ENCODE assay signal across 8 cellular contexts in the genomic region with DNA sequence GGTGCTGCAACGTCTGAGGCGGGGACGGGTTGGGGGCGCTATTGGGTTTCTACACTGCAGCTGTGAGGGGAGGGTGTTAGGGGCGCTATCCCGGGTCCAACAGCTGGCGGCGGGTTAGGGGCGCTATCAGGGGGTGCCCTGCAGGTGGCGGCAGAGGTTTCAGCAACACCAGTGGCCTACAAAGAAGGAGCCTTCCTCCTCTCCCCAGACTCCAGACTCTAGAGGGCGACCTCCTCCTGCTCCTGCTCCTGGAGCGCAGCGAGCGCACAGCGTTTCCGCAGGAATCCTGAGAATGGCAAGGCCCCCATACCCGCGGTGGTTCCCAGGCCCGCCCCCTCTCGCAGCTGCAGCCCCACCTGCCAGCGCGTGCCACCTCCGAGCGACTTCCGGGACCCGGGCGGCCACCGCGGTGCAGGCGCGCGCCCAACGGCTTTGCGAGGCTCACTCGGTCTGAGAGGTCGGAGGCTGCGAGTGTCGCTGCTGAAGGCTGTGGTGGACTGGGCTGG. TPM values are rescaled to one million over a fixed set of nuclear protein-coding genes. Genes with fewer than 3 reads are reported as not detected.
DNase-seq lines count a peak whose midpoint lies in the region; ATAC-seq and TF ChIP-seq lines count a peak whose summit lies in the region.
"Not testable (repeated sequence)": the region's sequence is repeated elsewhere in the genome, so short reads cannot be mapped to it uniquely, and the experiment has no call there.

No MANE protein-coding gene starts in this region.

- intact Hi-C loops in A673 (cut with micrococcal nuclease; ENCODE audit: unreplicated experiment); MCF 10A (cut with micrococcal nuclease): not testable (repeated sequence)
- intact Hi-C loops in activated B cell treated with CpG ODN at 0.5 μM for 24 hours (cut with micrococcal nuclease) = loop anchor here (5.0 kb wide), 1 partner anchor 239 kb away; no protein-coding TSS in a partner anchor

- H3K4me1 Mint-ChIP-seq in activated B cell treated with CpG ODN at 0.5 μM for 24 hours; MCF 10A (ENCODE audit: insufficient read depth, unreplicated experiment): not testable (repeated sequence)

- DNase-seq in A673 (ENCODE audit: low spot score) (peak; percentile 33), NCI-H146 (lab: John Stamatoyannopoulos, UW) (peak; percentile 92), activated B cell treated with CpG ODN at 0.5 μM for 24 hours (peak; percentile 65), MCF 10A (ENCODE audit: unreplicated experiment) (peak; percentile 50)
- DNase-seq in stimulated activated CD4-positive, alpha-beta T cell treated with anti-CD3 and anti-CD28 coated beads, Interleukin-12 subunit alpha, Interleukin-12 subunit beta, amount 100 ng/mL, for 24 hours (ENCODE audit: low read depth in 2 of 2) = peak; percentile 62 to 70

- H3K36me3 Mint-ChIP-seq in activated B cell treated with CpG ODN at 0.5 μM for 24 hours (ENCODE audit: low read depth); MCF 10A (ENCODE audit: insufficient read depth, unreplicated experiment): not testable (repeated sequence)

- H3K9me3 ChIP-seq in A673 (ENCODE audit: low read depth, low read length, poor library complexity, severe bottlenecking); iPS-18c (ENCODE audit: control insufficient read depth, insufficient read depth, low read length): not testable (repeated sequence)

- not testable (repeated sequence) for H3K27ac ChIP-seq in A673 (ENCODE audit: low read depth, low read length, poor library complexity, severe bottlenecking)

- H3K27ac Mint-ChIP-seq in activated B cell treated with CpG ODN at 0.5 μM for 24 hours = peak overlapping the region; percentile 71
- H3K27ac Mint-ChIP-seq in MCF 10A (ENCODE audit: low read depth, unreplicated experiment) = not testable (repeated sequence)

- ATAC-seq in GM18519 (IDR thresholded peaks at IDR 0.05; ENCODE audit: low FRiP score, unreplicated experiment) (peak; percentile 88), HG02943 (IDR thresholded peaks at IDR 0.05; ENCODE audit: low read depth, unreplicated experiment) (peak; percentile 87), activated B cell treated with CpG ODN at 0.5 μM for 24 hours (ENCODE audit: low read depth) (peak; percentile 84)

- peak overlapping the region; percentile 88 for H3K4me3 Mint-ChIP-seq in activated B cell treated with CpG ODN at 0.5 μM for 24 hours
- peak overlapping the region; percentile 75 for H3K4me3 Mint-ChIP-seq in MCF 10A (ENCODE audit: unreplicated experiment)

- not testable (repeated sequence) for H3K9me3 Mint-ChIP-seq in activated B cell treated with CpG ODN at 0.5 μM for 24 hours; MCF 10A (ENCODE audit: unreplicated experiment)

- not testable (repeated sequence) for H3K27me3 Mint-ChIP-seq in activated B cell treated with CpG ODN at 0.5 μM for 24 hours; MCF 10A (ENCODE audit: insufficient read depth, unreplicated experiment)

- POLR2A ChIA-PET in A673 (lab: Charles Lee; ENCODE audit: low non-redundant PET); activated B cell treated with CpG ODN at 0.5 μM for 24 hours (lab: Charles Lee); MCF 10A (lab: Yijun Ruan, JAX): not testable (repeated sequence)

- not testable (repeated sequence) for H3K36me3 ChIP-seq in A673 (ENCODE audit: insufficient read depth, low read length, poor library complexity, severe bottlenecking)

- CTCF ChIA-PET in A673 (lab: Charles Lee); activated B cell treated with CpG ODN at 0.5 μM for 24 hours (lab: Charles Lee): not testable (repeated sequence)
- CTCF ChIA-PET in MCF 10A (lab: Yijun Ruan, JAX) = interaction anchor here (0.6 to 1.4 kb wide), 3 partner anchors 33 to 486 kb away, joined by 3 to 4 read pairs (median 3); no protein-coding TSS in a partner anchor

- TF ChIP-seq CTCF in A673 (conservative IDR thresholded peaks at IDR 0.05; ENCODE audit: low read depth, low read length) = peak; percentile 58; the same call in 1 of the 2 replicates
- TF ChIP-seq CTCF in activated B cell treated with CpG ODN at 0.5 μM for 24 hours (IDR thresholded peaks at IDR 0.05) = not testable (repeated sequence)
- peak; percentile 56 for TF ChIP-seq CTCF in MCF 10A (IDR thresholded peaks at IDR 0.05; ENCODE audit: unreplicated experiment)

- H3K27me3 ChIP-seq in A673 (replicated peaks; ENCODE audit: insufficient read depth, low read depth, low read length, poor library complexity) = not testable (repeated sequence)

- not testable (repeated sequence) for H3K4me1 ChIP-seq in A673 (ENCODE audit: insufficient read depth, low read length, poor library complexity, severe bottlenecking)

- BruUV-seq in A673 (replicated peaks; lab: Mats Ljungman, UMichigan); MCF 10A (replicated peaks; lab: Mats Ljungman, UMichigan): not testable (repeated sequence)

- not testable (repeated sequence) for H3K4me3 ChIP-seq in A673 (ENCODE audit: low read depth, low read length, poor library complexity, severe bottlenecking)
- H3K4me3 ChIP-seq in iPS-18c (ENCODE audit: insufficient read depth, low read depth, low read length) = peak overlapping the region; percentile 31; the same call in 1 of the 2 replicates

RNA-seq across cellular contexts. Expression of a gene that starts 46.5 kb away (rescaled TPM):
- total RNA-seq in A673 (2021) (27.5 and 28.8 TPM in 2 replicates), activated B cell treated with CpG ODN at 0.5 μM for 24 hours (15.9 and 17.3 TPM in 2 replicates), MCF 10A (2022) (5.3 and 6.0 TPM in 2 replicates)

Comparison
In these comparisons a context has a peak if more than half of its experiments do, and no peak if none do; other contexts are left out.
1. DNase-seq: peak in every context shown above with its lines; median percentile 92 in NCI-H146; 66 in stimulated activated CD4-positive, alpha-beta T cell treated with anti-CD3 and anti-CD28 coated beads, Interleukin-12 subunit alpha, Interleukin-12 subunit beta, amount 100 ng/mL, for 24 hours; 65 in activated B cell treated with CpG ODN at 0.5 μM for 24 hours; 50 in MCF 10A; 33 in A673.